8 cellular contexts compared by ENCODE assay signal in the genomic region with DNA sequence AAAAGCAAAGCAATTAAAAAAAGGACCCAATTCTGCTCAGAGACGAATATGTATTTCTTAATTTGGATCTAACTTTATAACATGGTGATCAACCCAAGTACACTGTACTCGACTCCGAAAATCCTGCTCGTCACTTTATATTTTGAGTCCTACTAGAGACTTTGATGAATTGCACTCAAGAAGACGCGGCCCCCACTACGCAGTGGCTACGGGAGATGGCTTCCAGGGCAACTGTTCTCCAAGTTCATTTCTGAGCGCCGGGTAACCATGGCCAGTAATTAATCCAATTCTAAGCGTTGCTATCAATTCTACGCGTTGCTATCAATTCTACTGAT. TPM values are rescaled to one million over a fixed set of nuclear protein-coding genes. Genes with fewer than 3 reads are reported as not detected.
A peak's percentile ranks its signal among the peaks of the same experiment; 100 is the strongest.
DNase-seq lines count a peak whose midpoint lies in the region; ATAC-seq and TF ChIP-seq lines count a peak whose summit lies in the region.

No MANE protein-coding gene starts in this region.

- H3K27ac Mint-ChIP-seq in activated naive CD4-positive, alpha-beta T cell treated with anti-CD3 and anti-CD28 coated beads, Interleukin-2, amount 10 ng/mL, durations not matched to agents 7 days and 5 days = peak overlapping the region; percentile 91

- H4K20me1 ChIP-seq in Loucy (ENCODE audit: insufficient read depth, low read length, poor library complexity, severe bottlenecking) = peaks cover 21% of the 10 kb centered on the region

- no peaks in the 10 kb centered on the region for H3K27me3 ChIP-seq in HAP-1 (ENCODE audit: low read depth)
- H3K27me3 ChIP-seq in Loucy (ENCODE audit: insufficient read depth, low read length, poor library complexity, severe bottlenecking) = no peaks in the 10 kb centered on the region

- no peaks in the 10 kb centered on the region for H3K9me2 ChIP-seq in Loucy (replicated peaks; ENCODE audit: low read depth, low read length)

- peak overlapping the region; percentile 72 for H3K4me3 ChIP-seq in HAP-1
- peak overlapping the region; percentile 81 for H3K4me3 ChIP-seq in Loucy (ENCODE audit: low read length, poor library complexity, severe bottlenecking)
- H3K4me3 ChIP-seq in skeletal muscle cell (ENCODE audit: low read depth, low read length) = peak overlapping the region; percentile 87

- ATAC-seq in left ventricle myocardium superior = peak; percentile 19

- no peak for TF ChIP-seq CTCF in Loucy (conservative IDR thresholded peaks at IDR 0.05; ENCODE audit: low read length)

- DNase-seq in NCI-H1417 (lab: John Stamatoyannopoulos, UW) (peak; percentile 57 to 87 (median 82)), NCI-H1417 treated with DMSO at 0.1 percent for 48 hours (lab: John Stamatoyannopoulos, UW) (no peak), HAP-1 (ENCODE audit: low spot score in 2 of 2) (peak; percentile 28 to 57), left ventricle myocardium superior (no peak), skeletal muscle cell (ENCODE audit: low read depth) (no peak), GM19240 (ENCODE audit: insufficient read length, low spot score) (no peak)
- peak; percentile 45 for DNase-seq in activated naive CD4-positive, alpha-beta T cell treated with anti-CD3 and anti-CD28 coated beads, Interleukin-2, amount 10 ng/mL, durations not matched to agents 7 days and 5 days

- peak overlapping the region; percentile 80 for H3K9ac ChIP-seq in Loucy (ENCODE audit: low read depth, low read length, poor library complexity, severe bottlenecking)

- H3K4me3 Mint-ChIP-seq in activated naive CD4-positive, alpha-beta T cell treated with anti-CD3 and anti-CD28 coated beads, Interleukin-2, amount 10 ng/mL, durations not matched to agents 7 days and 5 days = peak overlapping the region; percentile 91

- H3K9me3 ChIP-seq in HAP-1 (no peaks in the 10 kb centered on the region), Loucy (ENCODE audit: insufficient read depth, low read depth, low read length) (no peaks in the 10 kb centered on the region)

- peak overlapping the region; percentile 75 for H3K4me2 ChIP-seq in Loucy (ENCODE audit: low read depth, low read length, poor library complexity, severe bottlenecking)

- peaks cover 35% of the 10 kb centered on the region for H3K4me1 Mint-ChIP-seq in activated naive CD4-positive, alpha-beta T cell treated with anti-CD3 and anti-CD28 coated beads, Interleukin-2, amount 10 ng/mL, durations not matched to agents 7 days and 5 days

- in situ Hi-C loops in HAP-1 (cut with MboI; ENCODE audit: low sequenced_read_pairs) = no loop called here

- intact Hi-C loops in left ventricle myocardium superior (cut with micrococcal nuclease) = no loop called here

- H3K27me3 Mint-ChIP-seq in activated naive CD4-positive, alpha-beta T cell treated with anti-CD3 and anti-CD28 coated beads, Interleukin-2, amount 10 ng/mL, durations not matched to agents 7 days and 5 days = no peaks in the 10 kb centered on the region

- peaks cover 27% of the 10 kb centered on the region for H3K79me2 ChIP-seq in Loucy (ENCODE audit: insufficient read depth, low read length)

- H3K36me3 ChIP-seq in HAP-1 (replicated peaks) = peaks cover 7% of the 10 kb centered on the region; the same call in 1 of the 2 replicates
- H3K36me3 ChIP-seq in Loucy (ENCODE audit: insufficient read depth, low read length) = no peaks in the 10 kb centered on the region

- peaks cover 26% of the 10 kb centered on the region for H3K36me3 Mint-ChIP-seq in activated naive CD4-positive, alpha-beta T cell treated with anti-CD3 and anti-CD28 coated beads, Interleukin-2, amount 10 ng/mL, durations not matched to agents 7 days and 5 days

- H3K4me1 ChIP-seq in HAP-1 (no peaks in the 10 kb centered on the region), Loucy (ENCODE audit: insufficient read depth, low read length, poor library complexity, severe bottlenecking) (peaks cover 11% of the 10 kb centered on the region)

- peaks cover 5% of the 10 kb centered on the region for H3K9me3 Mint-ChIP-seq in activated naive CD4-positive, alpha-beta T cell treated with anti-CD3 and anti-CD28 coated beads, Interleukin-2, amount 10 ng/mL, durations not matched to agents 7 days and 5 days

- H3F3A ChIP-seq in Loucy (ENCODE audit: low read depth) = no peaks in the 10 kb centered on the region

- CTCF ChIA-PET in activated naive CD4-positive, alpha-beta T cell treated with anti-CD3 and anti-CD28 coated beads, Interleukin-2, amount 10 ng/mL, durations not matched to agents 7 days and 5 days (lab: Charles Lee) = no interaction called here

- H2AFZ ChIP-seq in Loucy (ENCODE audit: low read length) = peak overlapping the region; percentile 80

RNA-seq across cellular contexts. Expression of gene SUPT20H, which starts 0.7 kb away (rescaled TPM):
- total RNA-seq in left ventricle myocardium superior = 34.8 TPM

RNA-seq across cellular contexts. Expression of gene CSNK1A1L, which starts 46.7 kb away (rescaled TPM):
- total RNA-seq in left ventricle myocardium superior = not detected

RNA-seq across cellular contexts. Expression of gene EXOSC8, which starts 58.2 kb away (rescaled TPM):
- 20.8 TPM for total RNA-seq in left ventricle myocardium superior

RNA-seq across cellular contexts. Expression of gene ALG5, which starts 59.6 kb away (rescaled TPM):
- total RNA-seq in left ventricle myocardium superior = 7.9 TPM

Comparison
In these comparisons a context has a peak if more than half of its experiments do, and no peak if none do; other contexts are left out.
1. DNase-seq: peak in NCI-H1417 (3 of 3), HAP-1 (2 of 2) and activated naive CD4-positive, alpha-beta T cell treated with anti-CD3 and anti-CD28 coated beads, Interleukin-2, amount 10 ng/mL, durations not matched to agents 7 days and 5 days (single experiment); none in NCI-H1417 treated with DMSO at 0.1 percent for 48 hours (single experiment), left ventricle myocardium superior (single experiment), skeletal muscle cell (single experiment) and GM19240 (single experiment).
2. Peak in every context shown above with its lines, with median percentiles within 50 percentile points of each other: H3K4me3 ChIP-seq.